10 cellular contexts compared by ENCODE assay signal in the genomic region with DNA sequence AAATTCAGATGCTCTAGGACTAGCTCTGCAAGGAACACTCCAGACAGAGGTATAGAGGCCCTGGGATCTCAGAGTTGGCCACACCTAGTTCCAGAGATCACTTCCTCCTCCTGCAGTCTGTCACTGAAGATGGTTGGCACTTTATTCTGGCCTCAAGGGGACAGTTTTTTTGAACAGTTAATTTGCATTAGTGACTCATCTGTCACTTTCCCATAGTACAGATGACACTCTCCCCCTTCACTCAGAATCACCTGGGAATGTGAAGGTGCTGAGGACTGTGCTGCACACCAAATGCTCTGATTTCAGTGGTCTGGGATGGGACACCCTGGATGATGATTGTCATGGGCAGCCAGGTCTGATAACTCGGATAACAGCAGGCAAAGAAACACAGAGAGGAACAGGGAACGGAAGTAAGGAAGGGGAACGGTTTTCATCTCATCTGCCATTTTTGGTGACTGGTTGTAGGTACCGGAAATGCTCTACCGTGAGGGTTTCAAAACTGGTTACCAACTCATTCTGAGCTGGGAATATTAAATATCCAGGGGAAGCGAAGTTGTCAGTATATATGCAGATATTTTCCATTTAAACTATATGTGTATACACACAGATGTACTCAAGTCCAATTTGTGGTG.
DNase-seq lines count a peak whose midpoint lies in the region; ATAC-seq and TF ChIP-seq lines count a peak whose summit lies in the region.
"Had no signal": no experiment of that assay in that cellular context is flagged by ENCODE, and none has a peak within 500 bp of the region (broad histone marks: within the 10 kb centered on the region; RNA-seq: fewer than 3 reads in every experiment).

No MANE protein-coding gene starts in this region.

- H3K4me1 ChIP-seq in left lung = no peaks in the 10 kb centered on the region
- H3K4me1 ChIP-seq in uterus = no peaks in the 10 kb centered on the region

- intact Hi-C loops in left lung (cut with DNase I) (no loop called here), uterus (cut with DNase I; ENCODE audit: low total_unique reads) (no loop called here)

- ATAC-seq in GM18870 (IDR thresholded peaks at IDR 0.05; ENCODE audit: unreplicated experiment) (peak; percentile 96), GM21619 (IDR thresholded peaks at IDR 0.05; ENCODE audit: unreplicated experiment) (peak; percentile 88), HG03460 (IDR thresholded peaks at IDR 0.05; ENCODE audit: unreplicated experiment) (peak; percentile 85), left lung (no peak)

- H3K4me3 Mint-ChIP-seq in activated T-cell treated with anti-CD3 and anti-CD28 coated beads, Interleukin-2, amount 50 U/mL, for 24 hours = no peak overlapping the region
- H3K4me3 Mint-ChIP-seq: activated T-cell treated with anti-CD3 and anti-CD28 coated beads, Interleukin-2, amount 50 U/mL, for 4 hours had no signal

- H3K36me3 ChIP-seq in left lung = peaks cover 0 to 70% of the 10 kb centered on the region in 2 donors
- no peaks in the 10 kb centered on the region for H3K36me3 ChIP-seq in uterus

- peaks cover 24% of the 10 kb centered on the region for H3K36me3 Mint-ChIP-seq in activated T-cell treated with anti-CD3 and anti-CD28 coated beads, Interleukin-2, amount 50 U/mL, for 24 hours (ENCODE audit: low read depth)

- TF ChIP-seq POLR2A in uterus (IDR thresholded peaks at IDR 0.05) = no peak

- no peaks in the 10 kb centered on the region for H3K27me3 Mint-ChIP-seq in activated T-cell treated with anti-CD3 and anti-CD28 coated beads, Interleukin-2, amount 50 U/mL, for 24 hours

- DNase-seq in islet precursor cell = peak; percentile 39
- DNase-seq in left lung = no peak
- no peak for DNase-seq in uterus
- no peak for DNase-seq in HuH-7 (ENCODE audit: low spot score)
- DNase-seq in activated T-cell treated with anti-CD3 and anti-CD28 coated beads, Interleukin-2, amount 50 U/mL, for 24 hours = no peak
- DNase-seq: activated T-cell treated with anti-CD3 and anti-CD28 coated beads, Interleukin-2, amount 50 U/mL, for 4 hours; erythroblast had no signal

- no peaks in the 10 kb centered on the region for H3K27me3 ChIP-seq in left lung
- no peaks in the 10 kb centered on the region for H3K27me3 ChIP-seq in uterus

- TF ChIP-seq CTCF in left lung (IDR thresholded peaks at IDR 0.05) (no peak), uterus (IDR thresholded peaks at IDR 0.05) (no peak)

- H3K4me3 ChIP-seq in left lung = no peak overlapping the region
- no peak overlapping the region for H3K4me3 ChIP-seq in uterus

- H3K27ac ChIP-seq in left lung = no peak overlapping the region
- H3K27ac ChIP-seq in uterus = no peak overlapping the region

- H3K27ac Mint-ChIP-seq in activated T-cell treated with anti-CD3 and anti-CD28 coated beads, Interleukin-2, amount 50 U/mL, for 24 hours = no peak overlapping the region

- H3K9me3 ChIP-seq in left lung = no peaks in the 10 kb centered on the region
- no peaks in the 10 kb centered on the region for H3K9me3 ChIP-seq in uterus

- H3K4me1 Mint-ChIP-seq in activated T-cell treated with anti-CD3 and anti-CD28 coated beads, Interleukin-2, amount 50 U/mL, for 24 hours (ENCODE audit: low read depth) = peaks cover 23% of the 10 kb centered on the region

- no peaks in the 10 kb centered on the region for H3K9me3 Mint-ChIP-seq in activated T-cell treated with anti-CD3 and anti-CD28 coated beads, Interleukin-2, amount 50 U/mL, for 24 hours
- H3K9me3 Mint-ChIP-seq: activated T-cell treated with anti-CD3 and anti-CD28 coated beads, Interleukin-2, amount 50 U/mL, for 4 hours had no signal
